ENCODE assay signal across 10 cellular contexts in genomic region chr2:42806786-42807185, GRCh38. TPM values are rescaled to one million over a fixed set of nuclear protein-coding genes. Genes with fewer than 3 reads are reported as not detected.
"Had no signal": no experiment of that assay in that cellular context is flagged by ENCODE, and none has a peak within 500 bp of the region (broad histone marks: within the 10 kb centered on the region; RNA-seq: fewer than 3 reads in every experiment).

No MANE protein-coding gene starts in this region.

- DNase-seq: GM23248, GOT3, H7, H9, HCEC 1CT, HFFc6 had no signal

- H3K4me3 ChIP-seq: GM23248, GM23338, HAP-1 had no signal

- ATAC-seq: GM23338, HCT116 had no signal

- H3K27ac ChIP-seq: GM23248 had no signal

- H2AFZ ChIP-seq: GM23248, GM23338 had no signal

- H3K4me3 Mint-ChIP-seq: GM23338, H9, HFFc6 had no signal

- H3K9me3 ChIP-seq: HAP-1 had no signal

- H3K9me3 Mint-ChIP-seq: GM23338, H9, HFFc6 had no signal

- H3K36me3 ChIP-seq: HAP-1 had no signal

- H3K4me2 ChIP-seq: GM23338 had no signal

- H3K9ac ChIP-seq: GM23248 had no signal

- H3K27ac Mint-ChIP-seq: GM23338, H9, HFFc6 had no signal

RNA-seq across cellular contexts. Expression of gene HAAO, which starts 14.4 kb away (rescaled TPM):
- total RNA-seq: GM23248, H4 had no signal

RNA-seq across cellular contexts. Expression of gene OXER1, which starts 42.9 kb away (rescaled TPM):
- total RNA-seq: GM23248, H4, HFFc6 had no signal
- polyA plus RNA-seq: GM23248 had no signal
